In the genomic region with DNA sequence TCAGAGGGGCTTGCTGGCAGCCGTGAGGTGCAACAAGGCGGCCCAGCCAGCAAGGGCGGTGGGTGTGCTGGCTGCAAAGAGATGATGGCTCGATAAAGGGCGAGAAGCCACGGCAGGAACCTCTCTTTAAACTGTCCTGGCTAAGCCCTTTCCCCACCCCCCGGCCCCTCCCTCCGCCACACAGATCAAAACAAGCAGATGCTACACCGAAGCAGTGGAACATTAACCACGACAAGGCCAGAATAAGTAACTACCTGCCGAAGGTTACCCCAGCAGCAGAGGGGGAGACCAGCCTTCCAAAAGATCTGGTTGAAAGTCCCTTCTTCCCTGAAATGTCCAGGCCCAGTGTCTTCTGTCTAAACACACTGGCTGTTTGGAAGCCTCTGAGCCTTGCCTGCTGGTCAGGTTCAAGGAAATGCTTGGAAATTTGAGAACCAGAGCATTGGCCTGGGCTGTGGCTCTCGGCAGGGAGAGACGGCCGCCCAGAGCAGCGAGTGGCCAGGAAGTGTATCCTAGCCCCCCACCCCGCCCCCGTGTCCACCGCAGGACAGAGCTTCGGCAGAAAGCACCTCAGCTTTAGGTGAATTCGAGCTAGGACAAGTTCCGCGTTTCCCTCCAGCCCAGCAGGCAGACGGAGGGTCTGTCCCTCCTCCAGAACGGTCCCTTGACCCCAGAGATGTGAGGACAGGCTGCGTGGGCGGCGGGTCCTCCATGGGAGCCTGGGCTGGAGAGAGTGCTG, we compare ENCODE assay signal across 1 cellular context.
A peak's percentile ranks its signal among the peaks of the same experiment; 100 is the strongest.
TF ChIP-seq lines count a peak whose summit lies in the region.

No MANE protein-coding gene starts in this region.

TF ChIP-seq in HepG2, 621 proteins besides CTCF, POLR2A, EP300 and RAD21 (continued from another document and continues in another):
- TF ChIP-seq, protein P1, sequence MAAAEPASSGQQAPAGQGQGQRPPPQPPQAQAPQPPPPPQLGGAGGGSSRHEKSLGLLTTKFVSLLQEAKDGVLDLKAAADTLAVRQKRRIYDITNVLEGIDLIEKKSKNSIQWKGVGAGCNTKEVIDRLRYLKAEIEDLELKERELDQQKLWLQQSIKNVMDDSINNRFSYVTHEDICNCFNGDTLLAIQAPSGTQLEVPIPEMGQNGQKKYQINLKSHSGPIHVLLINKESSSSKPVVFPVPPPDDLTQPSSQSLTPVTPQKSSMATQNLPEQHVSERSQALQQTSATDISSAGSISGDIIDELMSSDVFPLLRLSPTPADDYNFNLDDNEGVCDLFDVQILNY (CRISPR knock-in tag; conservative IDR thresholded peaks at IDR 0.05): no peak
- TF ChIP-seq NR2F6 (IDR thresholded peaks at IDR 0.05) (no peak), NR2F6 (CRISPR knock-in tag; IDR thresholded peaks at IDR 0.05) (peak; percentile 13; the same call in 1 of the 2 replicates), ZNF143 (CRISPR knock-in tag; IDR thresholded peaks at IDR 0.05) (no peak), ZNF256 (CRISPR knock-in tag; conservative IDR thresholded peaks at IDR 0.05) (no peak), ZNF121 (CRISPR knock-in tag; IDR thresholded peaks at IDR 0.05) (no peak), TBX2 (CRISPR knock-in tag; IDR thresholded peaks at IDR 0.05; ENCODE audit: borderline replicate concordance) (peak; percentile 62; the same call in 1 of the 2 replicates), ZNF3 (CRISPR knock-in tag; IDR thresholded peaks at IDR 0.05) (no peak), KMT2A (CRISPR knock-in tag; IDR thresholded peaks at IDR 0.05) (peak; percentile 35; the same call in 1 of the 2 replicates), TFE3 (CRISPR knock-in tag; IDR thresholded peaks at IDR 0.05) (peak; percentile 9; the same call in 1 of the 2 replicates), MXI1 (IDR thresholded peaks at IDR 0.05; ENCODE audit: borderline replicate concordance, low read depth, low read length) (no peak), ZNF703 (CRISPR knock-in tag; IDR thresholded peaks at IDR 0.05; ENCODE audit: borderline replicate concordance) (no peak), RORA (CRISPR knock-in tag; IDR thresholded peaks at IDR 0.05) (no peak), ZKSCAN1 (IDR thresholded peaks at IDR 0.05; ENCODE audit: low read length) (no peak), SUZ12 (IDR thresholded peaks at IDR 0.05; ENCODE audit: low read depth, low read length) (no peak), ZKSCAN5 (CRISPR knock-in tag; IDR thresholded peaks at IDR 0.05) (no peak), SRSF4 (IDR thresholded peaks at IDR 0.05; ENCODE audit: low read depth, low read length, poor library complexity, severe bottlenecking) (no peak), AHR (CRISPR knock-in tag; IDR thresholded peaks at IDR 0.05) (0 out of 2 replicates have a peak, but pooled peaks have one; percentile 16), ZNF674 (CRISPR knock-in tag; IDR thresholded peaks at IDR 0.05; ENCODE audit: low read depth) (no peak), ZNF12 (CRISPR knock-in tag; IDR thresholded peaks at IDR 0.05) (no peak), ZNF567 (CRISPR knock-in tag; IDR thresholded peaks at IDR 0.05; ENCODE audit: borderline replicate concordance) (no peak), REPIN1 (CRISPR knock-in tag; IDR thresholded peaks at IDR 0.05; ENCODE audit: borderline replicate concordance, low read depth) (no peak; the same call in 1 of the 2 replicates), ZNF572 (CRISPR knock-in tag; IDR thresholded peaks at IDR 0.05) (no peak), ZNF207 (IDR thresholded peaks at IDR 0.05; ENCODE audit: borderline replicate concordance) (no peak), UBTF (CRISPR knock-in tag; IDR thresholded peaks at IDR 0.05) (peak; percentile 23; the same call in 1 of the 2 replicates), ZNF749 (CRISPR knock-in tag; IDR thresholded peaks at IDR 0.05; ENCODE audit: borderline replicate concordance) (no peak), ZNF589 (CRISPR knock-in tag; conservative IDR thresholded peaks at IDR 0.05) (no peak), SP4 (CRISPR knock-in tag; IDR thresholded peaks at IDR 0.05) (peak; percentile 47), ZNF790 (CRISPR knock-in tag; IDR thresholded peaks at IDR 0.05; ENCODE audit: borderline replicate concordance) (no peak), ZNF570 (CRISPR knock-in tag; IDR thresholded peaks at IDR 0.05; ENCODE audit: borderline replicate concordance) (no peak), SKI (IDR thresholded peaks at IDR 0.05; ENCODE audit: partially characterized antibody) (no peak), ZNF10 (CRISPR knock-in tag; IDR thresholded peaks at IDR 0.05; ENCODE audit: borderline replicate concordance, low read depth) (no peak), SALL1 (CRISPR knock-in tag; IDR thresholded peaks at IDR 0.05) (peak; percentile 52), IRF9 (CRISPR knock-in tag; IDR thresholded peaks at IDR 0.05; ENCODE audit: borderline replicate concordance) (no peak), ZBTB7B (CRISPR knock-in tag; IDR thresholded peaks at IDR 0.05) (0 out of 2 replicates have a peak, but pooled peaks have one; percentile 20), ZNF468 (CRISPR knock-in tag; IDR thresholded peaks at IDR 0.05) (no peak), ZNF746 (CRISPR knock-in tag; IDR thresholded peaks at IDR 0.05) (peak; percentile 21; the same call in 1 of the 2 replicates), ETV5 (CRISPR knock-in tag; IDR thresholded peaks at IDR 0.05; ENCODE audit: borderline replicate concordance) (no peak), KLF15 (CRISPR knock-in tag; IDR thresholded peaks at IDR 0.05; ENCODE audit: borderline replicate concordance) (no peak), MAF1 (CRISPR knock-in tag; IDR thresholded peaks at IDR 0.05; ENCODE audit: borderline replicate concordance) (no peak), GTF2F1 (IDR thresholded peaks at IDR 0.05; ENCODE audit: low read length) (no peak), EED (CRISPR knock-in tag; IDR thresholded peaks at IDR 0.05) (no peak), TARDBP (CRISPR knock-in tag; IDR thresholded peaks at IDR 0.05) (peak; percentile 4; the same call in 1 of the 2 replicates), RXRA (CRISPR knock-in tag; IDR thresholded peaks at IDR 0.05) (peak; percentile 31; the same call in 1 of the 2 replicates), STAT5B (CRISPR knock-in tag; IDR thresholded peaks at IDR 0.05) (no peak), KLF6 (CRISPR knock-in tag; IDR thresholded peaks at IDR 0.05) (0 out of 2 replicates have a peak, but pooled peaks have one; percentile 23), ZNF607 (CRISPR knock-in tag; IDR thresholded peaks at IDR 0.05; ENCODE audit: borderline replicate concordance) (0 out of 2 replicates have a peak, but pooled peaks have one; percentile 20), ZBTB38 (CRISPR knock-in tag; IDR thresholded peaks at IDR 0.05) (no peak), ZNF747 (CRISPR knock-in tag; IDR thresholded peaks at IDR 0.05; ENCODE audit: borderline replicate concordance) (no peak)
- TF ChIP-seq, protein P2, sequence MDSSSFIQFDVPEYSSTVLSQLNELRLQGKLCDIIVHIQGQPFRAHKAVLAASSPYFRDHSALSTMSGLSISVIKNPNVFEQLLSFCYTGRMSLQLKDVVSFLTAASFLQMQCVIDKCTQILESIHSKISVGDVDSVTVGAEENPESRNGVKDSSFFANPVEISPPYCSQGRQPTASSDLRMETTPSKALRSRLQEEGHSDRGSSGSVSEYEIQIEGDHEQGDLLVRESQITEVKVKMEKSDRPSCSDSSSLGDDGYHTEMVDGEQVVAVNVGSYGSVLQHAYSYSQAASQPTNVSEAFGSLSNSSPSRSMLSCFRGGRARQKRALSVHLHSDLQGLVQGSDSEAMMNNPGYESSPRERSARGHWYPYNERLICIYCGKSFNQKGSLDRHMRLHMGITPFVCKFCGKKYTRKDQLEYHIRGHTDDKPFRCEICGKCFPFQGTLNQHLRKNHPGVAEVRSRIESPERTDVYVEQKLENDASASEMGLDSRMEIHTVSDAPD (CRISPR knock-in tag; IDR thresholded peaks at IDR 0.05): 0 out of 2 replicates have a peak, but pooled peaks have one; percentile 65
- TF ChIP-seq, protein P3, sequence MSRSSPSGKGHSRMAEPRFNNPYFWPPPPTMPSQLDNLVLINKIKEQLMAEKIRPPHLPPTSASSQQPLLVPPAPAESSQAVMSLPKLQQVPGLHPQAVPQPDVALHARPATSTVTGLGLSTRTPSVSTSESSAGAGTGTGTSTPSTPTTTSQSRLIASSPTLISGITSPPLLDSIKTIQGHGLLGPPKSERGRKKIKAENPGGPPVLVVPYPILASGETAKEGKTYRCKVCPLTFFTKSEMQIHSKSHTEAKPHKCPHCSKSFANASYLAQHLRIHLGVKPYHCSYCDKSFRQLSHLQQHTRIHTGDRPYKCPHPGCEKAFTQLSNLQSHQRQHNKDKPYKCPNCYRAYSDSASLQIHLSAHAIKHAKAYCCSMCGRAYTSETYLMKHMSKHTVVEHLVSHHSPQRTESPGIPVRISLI (CRISPR knock-in tag; IDR thresholded peaks at IDR 0.05; ENCODE audit: borderline replicate concordance): no peak
- TF ChIP-seq, protein P4, sequence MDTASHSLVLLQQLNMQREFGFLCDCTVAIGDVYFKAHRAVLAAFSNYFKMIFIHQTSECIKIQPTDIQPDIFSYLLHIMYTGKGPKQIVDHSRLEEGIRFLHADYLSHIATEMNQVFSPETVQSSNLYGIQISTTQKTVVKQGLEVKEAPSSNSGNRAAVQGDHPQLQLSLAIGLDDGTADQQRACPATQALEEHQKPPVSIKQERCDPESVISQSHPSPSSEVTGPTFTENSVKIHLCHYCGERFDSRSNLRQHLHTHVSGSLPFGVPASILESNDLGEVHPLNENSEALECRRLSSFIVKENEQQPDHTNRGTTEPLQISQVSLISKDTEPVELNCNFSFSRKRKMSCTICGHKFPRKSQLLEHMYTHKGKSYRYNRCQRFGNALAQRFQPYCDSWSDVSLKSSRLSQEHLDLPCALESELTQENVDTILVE (CRISPR knock-in tag; IDR thresholded peaks at IDR 0.05): no peak
- TF ChIP-seq, protein P5, sequence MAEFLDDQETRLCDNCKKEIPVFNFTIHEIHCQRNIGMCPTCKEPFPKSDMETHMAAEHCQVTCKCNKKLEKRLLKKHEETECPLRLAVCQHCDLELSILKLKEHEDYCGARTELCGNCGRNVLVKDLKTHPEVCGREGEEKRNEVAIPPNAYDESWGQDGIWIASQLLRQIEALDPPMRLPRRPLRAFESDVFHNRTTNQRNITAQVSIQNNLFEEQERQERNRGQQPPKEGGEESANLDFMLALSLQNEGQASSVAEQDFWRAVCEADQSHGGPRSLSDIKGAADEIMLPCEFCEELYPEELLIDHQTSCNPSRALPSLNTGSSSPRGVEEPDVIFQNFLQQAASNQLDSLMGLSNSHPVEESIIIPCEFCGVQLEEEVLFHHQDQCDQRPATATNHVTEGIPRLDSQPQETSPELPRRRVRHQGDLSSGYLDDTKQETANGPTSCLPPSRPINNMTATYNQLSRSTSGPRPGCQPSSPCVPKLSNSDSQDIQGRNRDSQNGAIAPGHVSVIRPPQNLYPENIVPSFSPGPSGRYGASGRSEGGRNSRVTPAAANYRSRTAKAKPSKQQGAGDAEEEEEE (CRISPR knock-in tag; IDR thresholded peaks at IDR 0.05; ENCODE audit: borderline replicate concordance): no peak; the same call in 1 of the 2 replicates
- TF ChIP-seq, protein P6, sequence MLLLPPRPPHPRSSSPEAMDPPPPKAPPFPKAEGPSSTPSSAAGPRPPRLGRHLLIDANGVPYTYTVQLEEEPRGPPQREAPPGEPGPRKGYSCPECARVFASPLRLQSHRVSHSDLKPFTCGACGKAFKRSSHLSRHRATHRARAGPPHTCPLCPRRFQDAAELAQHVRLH (CRISPR knock-in tag; IDR thresholded peaks at IDR 0.05; ENCODE audit: borderline replicate concordance, low read depth): 0 out of 2 replicates have a peak, but pooled peaks have one; percentile 6
- TF ChIP-seq, protein P7, sequence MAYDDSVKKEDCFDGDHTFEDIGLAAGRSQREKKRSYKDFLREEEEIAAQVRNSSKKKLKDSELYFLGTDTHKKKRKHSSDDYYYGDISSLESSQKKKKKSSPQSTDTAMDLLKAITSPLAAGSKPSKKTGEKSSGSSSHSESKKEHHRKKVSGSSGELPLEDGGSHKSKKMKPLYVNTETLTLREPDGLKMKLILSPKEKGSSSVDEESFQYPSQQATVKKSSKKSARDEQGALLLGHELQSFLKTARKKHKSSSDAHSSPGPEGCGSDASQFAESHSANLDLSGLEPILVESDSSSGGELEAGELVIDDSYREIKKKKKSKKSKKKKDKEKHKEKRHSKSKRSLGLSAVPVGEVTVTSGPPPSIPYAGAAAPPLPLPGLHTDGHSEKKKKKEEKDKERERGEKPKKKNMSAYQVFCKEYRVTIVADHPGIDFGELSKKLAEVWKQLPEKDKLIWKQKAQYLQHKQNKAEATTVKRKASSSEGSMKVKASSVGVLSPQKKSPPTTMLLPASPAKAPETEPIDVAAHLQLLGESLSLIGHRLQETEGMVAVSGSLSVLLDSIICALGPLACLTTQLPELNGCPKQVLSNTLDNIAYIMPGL (CRISPR knock-in tag; IDR thresholded peaks at IDR 0.05; ENCODE audit: borderline replicate concordance in 1 of 2, low read depth in 1 of 2): 0 out of 4 replicates have a peak, but pooled peaks of 1 of the 2 experiments have one; percentile 12
